In the genomic region with DNA sequence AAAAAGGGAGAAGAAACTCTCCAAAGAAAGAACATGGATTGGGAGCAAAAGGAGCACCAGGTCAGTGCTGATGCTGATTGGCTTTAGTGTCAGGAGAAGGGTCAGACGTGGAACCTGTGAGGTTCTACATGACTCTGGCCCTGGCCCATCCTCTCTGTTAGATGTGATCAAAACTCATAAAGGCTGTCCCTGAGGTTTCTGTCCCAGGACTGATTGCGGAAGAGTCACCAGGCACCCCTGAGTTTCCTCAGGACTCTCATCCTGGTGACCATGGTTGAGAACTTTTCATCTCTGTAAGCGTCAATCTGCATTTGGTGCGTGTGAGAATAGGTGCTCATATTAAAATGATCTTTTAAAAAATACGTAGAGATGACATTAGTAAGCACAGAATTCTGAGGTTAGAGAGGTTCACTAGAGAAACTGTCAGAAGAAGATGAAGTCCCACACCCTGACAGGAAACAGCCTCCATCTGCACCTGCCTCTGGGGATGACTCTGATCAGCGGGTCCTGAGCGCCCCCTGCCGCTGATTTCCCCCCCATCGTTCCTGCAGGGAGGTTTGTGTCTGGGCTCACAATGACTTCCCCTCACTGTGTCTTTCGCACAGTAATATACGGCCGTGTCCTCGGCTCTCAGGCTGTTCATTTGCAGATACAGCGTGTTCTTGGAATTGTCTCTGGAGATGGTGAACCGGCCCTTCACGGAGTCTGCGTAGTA, we compare ENCODE assay signal across 8 cellular contexts.
DNase-seq lines count a peak whose midpoint lies in the region; ATAC-seq, FAIRE-seq and TF ChIP-seq lines count a peak whose summit lies in the region.

No MANE protein-coding gene starts in this region.

- WGBS in HepG2 (ENCODE audit: low lambda C conversion rate): 26% methylated on average over 17 of the region's 17 CpGs

- POLR2A ChIA-PET in HepG2 (lab: Yijun Ruan, JAX): no interaction called here

- CTCF ChIA-PET in HepG2 (lab: Yijun Ruan, JAX; ENCODE audit: low intra/inter-chr PET ratio, low total read pairs): no interaction called here

- H3K4me1 ChIP-seq in left ventricle myocardium inferior (no peaks in the 10 kb centered on the region), HepG2 (ENCODE audit: insufficient read depth, low read length) (no peaks in the 10 kb centered on the region), gastrocnemius medialis (no peaks in the 10 kb centered on the region)

- FAIRE-seq in HepG2 (lab: Jason Lieb, UNC): no peak

- no peak overlapping the region for H2AFZ ChIP-seq in HepG2 (ENCODE audit: low read length)

- no peak overlapping the region for H3K27ac Mint-ChIP-seq in activated CD4-positive, alpha-beta T cell treated with anti-CD3 and anti-CD28 coated beads, Interleukin-2, amount 10 ng/mL, durations not matched to agents 24 days and 14 days

- no TSS peak for BruUV-seq in HepG2 (replicated peaks; lab: Mats Ljungman, UMichigan)

- H3K9me3 ChIP-seq in left ventricle myocardium inferior (replicated peaks): no peaks in the 10 kb centered on the region
- no peaks in the 10 kb centered on the region for H3K9me3 ChIP-seq in HepG2 (ENCODE audit: low read length)
- H3K9me3 ChIP-seq in gastrocnemius medialis: no peaks in the 10 kb centered on the region

- intact Hi-C loops in Right ventricle myocardium inferior (cut with DNase I): no loop called here
- intact Hi-C loops in left ventricle myocardium inferior (cut with micrococcal nuclease): no loop called here
- intact Hi-C loops in activated CD4-positive, alpha-beta T cell treated with anti-CD3 and anti-CD28 coated beads, Interleukin-2, amount 10 ng/mL, durations not matched to agents 24 days and 14 days (cut with micrococcal nuclease): no loop called here
- intact Hi-C loops in HepG2 (cut with micrococcal nuclease; ENCODE audit: unreplicated experiment): no loop called here
- intact Hi-C loops in gastrocnemius medialis (cut with DNase I; ENCODE audit: low total_unique reads): no loop called here
- intact Hi-C loops in sciatic nerve (cut with DNase I): no loop called here

- H3K36me3 Mint-ChIP-seq in activated CD4-positive, alpha-beta T cell treated with anti-CD3 and anti-CD28 coated beads, Interleukin-2, amount 10 ng/mL, durations not matched to agents 24 days and 14 days (ENCODE audit: low read depth): no peaks in the 10 kb centered on the region

- peaks cover 6% of the 10 kb centered on the region for H3K4me1 Mint-ChIP-seq in activated CD4-positive, alpha-beta T cell treated with anti-CD3 and anti-CD28 coated beads, Interleukin-2, amount 10 ng/mL, durations not matched to agents 24 days and 14 days

- in situ Hi-C loops in HepG2 (cut with HindIII; ENCODE audit: extremely low pct_ligation_motif_present, low pct_unique_long_range_greater_than_20kb): no loop called here
- in situ Hi-C loops in gastrocnemius medialis (cut with MboI; ENCODE audit: low sequenced_read_pairs in 4 of 4): no loop called here

- no peaks in the 10 kb centered on the region for H3K9me3 Mint-ChIP-seq in activated CD4-positive, alpha-beta T cell treated with anti-CD3 and anti-CD28 coated beads, Interleukin-2, amount 10 ng/mL, durations not matched to agents 24 days and 14 days

- H3K4me2 ChIP-seq in HepG2 (ENCODE audit: low read depth, low read length): no peak overlapping the region

- TF ChIP-seq RAD21 in HepG2 (CRISPR knock-in tag; IDR thresholded peaks at IDR 0.05): no peak

- H3K27ac ChIP-seq in left ventricle myocardium inferior (replicated peaks) (no peak overlapping the region), HepG2 (ENCODE audit: extremely low read length, insufficient read depth, low read length) (no peak overlapping the region), gastrocnemius medialis (no peak overlapping the region)

- H3K27me3 ChIP-seq in left ventricle myocardium inferior (ENCODE audit: low read depth) (peaks cover 95% of the 10 kb centered on the region), HepG2 (ENCODE audit: control insufficient read depth in 1 of 2, insufficient read depth in 2 of 2, low read length in 2 of 2) (peaks cover 0 to 12% of the 10 kb centered on the region in 2 experiments; a peak in 3 of 5 replicates), gastrocnemius medialis (peaks cover 0 to 7% (median 0%) of the 10 kb centered on the region in 3 donors)

- TF ChIP-seq CTCF in left ventricle myocardium inferior (IDR thresholded peaks at IDR 0.05; ENCODE audit: borderline replicate concordance) (no peak), HepG2 (CRISPR knock-in tag; IDR thresholded peaks at IDR 0.05) (peak; percentile 41), gastrocnemius medialis (IDR thresholded peaks at IDR 0.05 in 4 of 5, conservative IDR thresholded peaks at IDR 0.05 in 1 of 5) (no peak)

- ATAC-seq in Right ventricle myocardium inferior (peak; percentile 26), HepG2 (no peak), GM18861 (IDR thresholded peaks at IDR 0.05; ENCODE audit: unreplicated experiment) (no peak), gastrocnemius medialis (no peak), sciatic nerve (no peak)

- H3K4me3 Mint-ChIP-seq in activated CD4-positive, alpha-beta T cell treated with anti-CD3 and anti-CD28 coated beads, Interleukin-2, amount 10 ng/mL, durations not matched to agents 24 days and 14 days: no peak overlapping the region

- H3K79me2 ChIP-seq in HepG2 (ENCODE audit: insufficient read depth, low read length): no peaks in the 10 kb centered on the region

- no peak for TF ChIP-seq POLR2A in HepG2 (IDR thresholded peaks at IDR 0.05; ENCODE audit: insufficient read depth in 1 of 2, low read depth in 2 of 2, low read length in 2 of 2)
- no peak for TF ChIP-seq POLR2A in gastrocnemius medialis (IDR thresholded peaks at IDR 0.05)

- no peaks in the 10 kb centered on the region for H4K20me1 ChIP-seq in HepG2 (ENCODE audit: insufficient read depth, low read length)

- DNase-seq in Right ventricle myocardium inferior (ENCODE audit: missing footprints) (peak; percentile 77), left ventricle myocardium inferior (no peak), HepG2 (ENCODE audit: low spot score) (no peak), gastrocnemius medialis (no peak), ureter (ENCODE audit: low spot score) (no peak), sciatic nerve (ENCODE audit: low spot score) (no peak)
- DNase-seq in activated CD4-positive, alpha-beta T cell treated with anti-CD3 and anti-CD28 coated beads, Interleukin-2, amount 10 ng/mL, durations not matched to agents 24 days and 14 days: peak; percentile 92

- H3K9ac ChIP-seq in HepG2 (ENCODE audit: insufficient read depth, low read depth, low read length): no peak overlapping the region

- no peaks in the 10 kb centered on the region for H3K36me3 ChIP-seq in left ventricle myocardium inferior
- no peaks in the 10 kb centered on the region for H3K36me3 ChIP-seq in HepG2 (replicated peaks in 1 of 2; ENCODE audit: control insufficient read depth in 1 of 2, insufficient read depth in 2 of 2, low read length in 2 of 2)
- H3K36me3 ChIP-seq in gastrocnemius medialis: no peaks in the 10 kb centered on the region

- TF ChIP-seq EP300 in HepG2 (IDR thresholded peaks at IDR 0.05; ENCODE audit: low read depth in 2 of 2, low read length in 2 of 2) (no peak), HepG2 (CRISPR knock-in tag; IDR thresholded peaks at IDR 0.05; ENCODE audit: borderline replicate concordance) (no peak)

- no peak overlapping the region for H3K4me3 ChIP-seq in left ventricle myocardium inferior
- H3K4me3 ChIP-seq in HepG2 (replicated peaks in 1 of 3; ENCODE audit: insufficient read depth in 1 of 3, low read depth in 2 of 3, low read length in 3 of 3): no peak overlapping the region
- no peak overlapping the region for H3K4me3 ChIP-seq in gastrocnemius medialis

- peaks cover 59% of the 10 kb centered on the region for H3K27me3 Mint-ChIP-seq in activated CD4-positive, alpha-beta T cell treated with anti-CD3 and anti-CD28 coated beads, Interleukin-2, amount 10 ng/mL, durations not matched to agents 24 days and 14 days

TF ChIP-seq in HepG2, 621 proteins besides CTCF, POLR2A, EP300 and RAD21:
- TF ChIP-seq ZNF263 (CRISPR knock-in tag; IDR thresholded peaks at IDR 0.05) (peak; percentile 87), ZNF800 (CRISPR knock-in tag; IDR thresholded peaks at IDR 0.05) (no peak)
TF ChIP-seq in HepG2: peak in this region for 1.

Comparison
In these comparisons a context has a peak if more than half of its experiments do, and no peak if none do; other contexts are left out.
1. DNase-seq: peak in Right ventricle myocardium inferior (single experiment) and activated CD4-positive, alpha-beta T cell treated with anti-CD3 and anti-CD28 coated beads, Interleukin-2, amount 10 ng/mL, durations not matched to agents 24 days and 14 days (single experiment); none in left ventricle myocardium inferior (single experiment), HepG2 (single experiment), gastrocnemius medialis (0 of 2), ureter (single experiment) and sciatic nerve (single experiment).